In the genomic region with DNA sequence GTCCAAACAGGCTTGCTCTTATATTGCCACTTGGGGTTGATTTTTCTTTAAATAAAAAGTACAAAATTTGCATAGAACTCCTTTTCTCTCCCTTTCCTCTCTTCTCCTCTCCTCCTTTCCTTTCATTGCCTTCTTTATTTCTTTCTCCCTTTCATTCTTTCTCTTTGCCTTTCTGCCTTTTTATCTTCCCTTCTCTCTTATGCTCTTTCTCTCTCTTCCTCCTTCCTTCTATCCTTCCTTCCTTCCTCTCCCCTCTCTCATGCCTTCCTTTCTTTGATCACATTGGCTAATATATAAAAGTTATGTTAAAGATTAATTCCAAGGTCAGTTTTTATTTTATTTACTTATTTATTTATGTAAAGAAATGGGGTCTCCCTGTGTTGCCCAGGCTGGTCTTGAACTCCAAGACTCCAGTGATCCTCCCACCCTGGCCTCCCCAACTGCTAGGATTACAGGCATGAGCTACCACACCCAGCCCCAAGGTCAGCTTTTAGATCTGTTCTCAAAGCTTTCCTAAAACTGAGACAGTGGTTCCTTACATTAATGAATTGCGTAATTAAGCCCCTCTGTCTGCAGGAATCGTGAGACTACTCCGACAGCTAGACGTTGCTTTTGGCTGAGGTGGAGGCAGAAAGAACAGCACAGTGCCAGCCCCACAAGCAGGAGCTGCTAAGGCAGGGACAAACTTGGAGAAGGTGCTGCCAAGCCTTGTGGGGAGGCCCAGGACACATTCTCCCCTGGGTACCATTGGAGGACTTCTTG, we compare ENCODE assay signal across 1 cellular context.
TF ChIP-seq lines count a peak whose summit lies in the region.

No MANE protein-coding gene starts in this region.

TF ChIP-seq in HEK293, 187 proteins besides CTCF, POLR2A, EP300 and RAD21 (continued from another document):
- TF ChIP-seq, protein P1, sequence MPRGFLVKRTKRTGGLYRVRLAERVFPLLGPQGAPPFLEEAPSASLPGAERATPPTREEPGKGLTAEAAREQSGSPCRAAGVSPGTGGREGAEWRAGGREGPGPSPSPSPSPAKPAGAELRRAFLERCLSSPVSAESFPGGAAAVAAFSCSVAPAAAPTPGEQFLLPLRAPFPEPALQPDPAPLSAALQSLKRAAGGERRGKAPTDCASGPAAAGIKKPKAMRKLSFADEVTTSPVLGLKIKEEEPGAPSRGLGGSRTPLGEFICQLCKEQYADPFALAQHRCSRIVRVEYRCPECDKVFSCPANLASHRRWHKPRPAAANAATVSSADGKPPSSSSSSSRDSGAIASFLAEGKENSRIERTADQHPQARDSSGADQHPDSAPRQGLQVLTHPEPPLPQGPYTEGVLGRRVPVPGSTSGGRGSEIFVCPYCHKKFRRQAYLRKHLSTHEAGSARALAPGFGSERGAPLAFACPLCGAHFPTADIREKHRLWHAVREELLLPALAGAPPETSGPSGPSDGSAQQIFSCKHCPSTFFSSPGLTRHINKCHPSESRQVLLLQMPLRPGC (tag by site-specific recombination; IDR thresholded peaks at IDR 0.05): no peak
- TF ChIP-seq ZNF302 (tag by site-specific recombination; IDR thresholded peaks at IDR 0.05; ENCODE audit: low read depth) (no peak), ZNF311 (tag by site-specific recombination; IDR thresholded peaks at IDR 0.05; ENCODE audit: borderline replicate concordance) (no peak)
